17 cellular contexts compared by ENCODE assay signal in genomic region chr10:66148312-66148711, GRCh38.
DNase-seq lines count a peak whose midpoint lies in the region; ATAC-seq and TF ChIP-seq lines count a peak whose summit lies in the region.
"Had no signal": no experiment of that assay in that cellular context is flagged by ENCODE, and none has a peak within 500 bp of the region (broad histone marks: within the 10 kb centered on the region; RNA-seq: fewer than 3 reads in every experiment).

No MANE protein-coding gene starts in this region.

- peaks cover 3% of the 10 kb centered on the region for H3K4me1 Mint-ChIP-seq in endodermal cell
- H3K4me1 Mint-ChIP-seq: B cell had no signal

- 48 to 100% methylated on average over 1 to 3 of the region's 3 CpGs for WGBS in endodermal cell (ENCODE audit: insufficient coverage in 1 of 2, insufficient read length in 1 of 2), 2 experiments

- no peak overlapping the region for H3K4me3 ChIP-seq in endodermal cell (ENCODE audit: low read length)
- H3K4me3 ChIP-seq in WERI-Rb-1 (ENCODE audit: low read depth, low read length), result no peak overlapping the region
- H3K4me3 ChIP-seq: A549; BLaER1 treated with 17β-estradiol and CSF1 and Interleukin-3, amounts not matched to agents 10 nM and 100 nM had no signal

- peaks cover 3% of the 10 kb centered on the region for H3K36me3 Mint-ChIP-seq in endodermal cell (ENCODE audit: low read depth)
- H3K36me3 Mint-ChIP-seq: CD8-positive, alpha-beta T cell had no signal

- H3K4me1 ChIP-seq in endodermal cell (ENCODE audit: control insufficient read depth, insufficient read depth, low read length), result no peaks in the 10 kb centered on the region
- H3K4me1 ChIP-seq: A549, Caco-2 had no signal

- TF ChIP-seq CTCF in endodermal cell (conservative IDR thresholded peaks at IDR 0.05), result no peak
- no peak for TF ChIP-seq CTCF in WERI-Rb-1 (IDR thresholded peaks at IDR 0.05; ENCODE audit: low read depth, low read length)

- peak; percentile 8 for DNase-seq in NCI-H82 (lab: John Stamatoyannopoulos, UW)
- DNase-seq in NCI-H82 treated with DMSO at 0.1 percent for 48 hours (lab: John Stamatoyannopoulos, UW; ENCODE audit: unreplicated experiment), result no peak
- DNase-seq in endodermal cell, result peak; percentile 54
- no peak for DNase-seq in WERI-Rb-1
- DNase-seq: AML-193; Caco-2; Calu3; CD4-positive, alpha-beta T cell; CD8-positive, alpha-beta T cell; DMS79 treated with DMSO at 0.1 percent for 48 hours; GF-D8 had no signal

- peaks cover 5% of the 10 kb centered on the region for H3K9me3 Mint-ChIP-seq in endodermal cell
- H3K9me3 Mint-ChIP-seq: CD4-positive, alpha-beta T cell; CD8-positive, alpha-beta T cell had no signal

- H3K9ac ChIP-seq in endodermal cell (ENCODE audit: extremely low read depth, low read length, poor library complexity, severe bottlenecking), result no peak overlapping the region
- H3K9ac ChIP-seq: BLaER1 treated with 17β-estradiol and CSF1 and Interleukin-3, amounts not matched to agents 10 nM and 100 nM had no signal

- TF ChIP-seq POLR2A in GM18505 (IDR thresholded peaks at IDR 0.05; ENCODE audit: borderline replicate concordance, extremely low read depth, insufficient read depth, insufficient read length), result no peak

- H3K27ac ChIP-seq in endodermal cell (ENCODE audit: low read depth, low read length) (no peak overlapping the region), WERI-Rb-1 (no peak overlapping the region)
- H3K27ac ChIP-seq: 22Rv1; A549; BLaER1 treated with 17β-estradiol and CSF1 and Interleukin-3, amounts not matched to agents 10 nM and 100 nM; C4-2B had no signal

- no peak for ATAC-seq in GM18505 (IDR thresholded peaks at IDR 0.05; ENCODE audit: unreplicated experiment)
- ATAC-seq: A549; CD8-positive, alpha-beta T cell had no signal

- H3K27me3 ChIP-seq in endodermal cell (ENCODE audit: control insufficient read depth, insufficient read depth, low read length, poor library complexity, severe bottlenecking) (no peaks in the 10 kb centered on the region), WERI-Rb-1 (ENCODE audit: insufficient read depth, low read depth, severe bottlenecking) (no peaks in the 10 kb centered on the region)
- H3K27me3 ChIP-seq: BLaER1 treated with 17β-estradiol and CSF1 and Interleukin-3, amounts not matched to agents 10 nM and 100 nM had no signal

- no peak overlapping the region for H3K27ac Mint-ChIP-seq in endodermal cell
- H3K27ac Mint-ChIP-seq: B cell; CD4-positive, alpha-beta T cell; CD8-positive, alpha-beta T cell had no signal

- H3K9me3 ChIP-seq in endodermal cell (ENCODE audit: control insufficient read depth, low read length), result peaks cover 11% of the 10 kb centered on the region
- no peaks in the 10 kb centered on the region for H3K9me3 ChIP-seq in WERI-Rb-1 (ENCODE audit: severe bottlenecking)
- H3K9me3 ChIP-seq: A549; BLaER1 treated with 17β-estradiol and CSF1 and Interleukin-3, amounts not matched to agents 10 nM and 100 nM; Caco-2 had no signal

- no peak overlapping the region for H3K4me3 Mint-ChIP-seq in endodermal cell
- H3K4me3 Mint-ChIP-seq: B cell; CD4-positive, alpha-beta T cell; CD8-positive, alpha-beta T cell had no signal

- no peaks in the 10 kb centered on the region for H3K27me3 Mint-ChIP-seq in endodermal cell (ENCODE audit: insufficient read depth)
- H3K27me3 Mint-ChIP-seq: B cell; CD4-positive, alpha-beta T cell had no signal

- H3K36me3 ChIP-seq in endodermal cell (ENCODE audit: control insufficient read depth, insufficient read depth, low read length), result no peaks in the 10 kb centered on the region
- H3K36me3 ChIP-seq in WERI-Rb-1, result no peaks in the 10 kb centered on the region
- H3K36me3 ChIP-seq: BLaER1 treated with 17β-estradiol and CSF1 and Interleukin-3, amounts not matched to agents 10 nM and 100 nM had no signal

Comparison
In these comparisons a context has a peak if more than half of its experiments do, and no peak if none do; other contexts are left out.
1. DNase-seq: peak in NCI-H82 (single experiment) and endodermal cell (single experiment); none in NCI-H82 treated with DMSO at 0.1 percent for 48 hours (single experiment) and WERI-Rb-1 (single experiment).